ENCODE assay signal across 8 cellular contexts in genomic region chr17:45149669-45150603, GRCh38. TPM values are rescaled to one million over a fixed set of nuclear protein-coding genes. Genes with fewer than 3 reads are reported as not detected.
DNase-seq lines count a peak whose midpoint lies in the region; ATAC-seq and TF ChIP-seq lines count a peak whose summit lies in the region.

No MANE protein-coding gene starts in this region.

- H3K4me1 ChIP-seq in naive thymus-derived CD4-positive, alpha-beta T cell (ENCODE audit: control insufficient read depth in 2 of 2, insufficient read depth in 2 of 2, low read length in 2 of 2), result peaks cover 21 to 27% of the 10 kb centered on the region in 2 donors
- H3K4me1 ChIP-seq in upper lobe of left lung, result peaks cover 35 to 51% (median 37%) of the 10 kb centered on the region in 4 donors

- peaks cover 0 to 13% (median 0%) of the 10 kb centered on the region in 11 donors for H3K9me3 Mint-ChIP-seq in naive thymus-derived CD4-positive, alpha-beta T cell

- peak overlapping the region; percentile 92 to 100 (median 100) for H3K27ac Mint-ChIP-seq in naive thymus-derived CD4-positive, alpha-beta T cell

- peak overlapping the region; percentile 84 for H3K27ac ChIP-seq in naive thymus-derived CD4-positive, alpha-beta T cell (ENCODE audit: low read depth, low read length)
- peak overlapping the region; percentile 94 to 99 (median 98) for H3K27ac ChIP-seq in upper lobe of left lung

- no peak for TF ChIP-seq EP300 in upper lobe of left lung (IDR thresholded peaks at IDR 0.05)

- H3K27me3 Mint-ChIP-seq in naive thymus-derived CD4-positive, alpha-beta T cell, result peaks cover 0 to 7% (median 0%) of the 10 kb centered on the region in 5 donors

- DNase-seq in NCI-H524 (lab: John Stamatoyannopoulos, UW) (peak; percentile 45 to 60), NCI-H524 treated with DMSO at 0.1 percent for 48 hours (lab: John Stamatoyannopoulos, UW) (no peak), NCI-H226 (peak; percentile 39), fibroblast of gingiva (ENCODE audit: low read depth) (peak; percentile 60), upper lobe of left lung (peak; percentile 81 to 90), activated gamma-delta T cell (lab: John Stamatoyannopoulos, UW) (no peak)
- peak; percentile 65 for DNase-seq in activated T-cell treated with anti-CD3 and anti-CD28 coated beads, Interleukin-2, amount 50 U/mL, for 48 hours
- peak in 6 of 9 donors; percentile 32 to 78 (median 40) for DNase-seq in naive thymus-derived CD4-positive, alpha-beta T cell

- no peak for TF ChIP-seq CTCF in upper lobe of left lung (IDR thresholded peaks at IDR 0.05)

- ATAC-seq in naive thymus-derived CD4-positive, alpha-beta T cell, result no peak
- peak; percentile 2 to 12 for ATAC-seq in upper lobe of left lung (ENCODE audit: low FRiP score in 2 of 2)

- H3K9me3 ChIP-seq in naive thymus-derived CD4-positive, alpha-beta T cell (ENCODE audit: control insufficient read depth in 2 of 3, low read length in 3 of 3), result no peaks in the 10 kb centered on the region
- no peaks in the 10 kb centered on the region for H3K9me3 ChIP-seq in upper lobe of left lung

- peaks cover 18 to 61% (median 51%) of the 10 kb centered on the region in 7 donors for H3K4me1 Mint-ChIP-seq in naive thymus-derived CD4-positive, alpha-beta T cell

- POLR2A ChIA-PET in naive thymus-derived CD4-positive, alpha-beta T cell (lab: Charles Lee), result interaction anchor here (0.7 to 10.7 kb wide), 16 partner anchors 11 to 242 kb away, joined by 3 to 516 read pairs (median 10); partner anchors contain the start of genes ACBD4, FMNL1, HEXIM2 and MAP3K14

- no peaks in the 10 kb centered on the region for H3K27me3 ChIP-seq in naive thymus-derived CD4-positive, alpha-beta T cell (ENCODE audit: control insufficient read depth in 2 of 2, insufficient read depth in 2 of 2, low read length in 2 of 2)
- H3K27me3 ChIP-seq in upper lobe of left lung, result no peaks in the 10 kb centered on the region

- WGBS in upper lobe of left lung, 2 donors, result 1 to 3% methylated on average over 24 to 55 of the region's 56 CpGs

- no peak for TF ChIP-seq POLR2A in upper lobe of left lung (IDR thresholded peaks at IDR 0.05)

- H3K4me3 Mint-ChIP-seq in naive thymus-derived CD4-positive, alpha-beta T cell, result peak overlapping the region; percentile 89 to 100 (median 99)

- peaks cover 0 to 15% (median 0%) of the 10 kb centered on the region in 5 donors for H3K36me3 Mint-ChIP-seq in naive thymus-derived CD4-positive, alpha-beta T cell

- intact Hi-C loops in naive thymus-derived CD4-positive, alpha-beta T cell (cut with micrococcal nuclease), result loop anchor here (1.0 to 10.0 kb wide), 7 partner anchors 22 to 1042 kb away; partner anchors contain the start of genes KANSL1 (in 1 of the 2), MAP3K14 (in 1 of the 2) and TMUB2 (in 1 of the 2)

- CTCF ChIA-PET in naive thymus-derived CD4-positive, alpha-beta T cell (lab: Charles Lee), result interaction anchor here (0.9 to 6.3 kb wide), 16 partner anchors 7 to 99 kb away, joined by 3 to 114 read pairs (median 8); partner anchors contain the start of genes ACBD4, HEXIM2 and PLCD3

- H3K36me3 ChIP-seq in naive thymus-derived CD4-positive, alpha-beta T cell (ENCODE audit: control insufficient read depth in 2 of 3, insufficient read depth in 3 of 3, low read length in 3 of 3), result peaks cover 0 to 6% (median 0%) of the 10 kb centered on the region in 3 experiments
- H3K36me3 ChIP-seq in upper lobe of left lung, result no peaks in the 10 kb centered on the region

- peak overlapping the region; percentile 93 for H3K4me3 ChIP-seq in naive thymus-derived CD4-positive, alpha-beta T cell (ENCODE audit: low read length)
- H3K4me3 ChIP-seq in upper lobe of left lung, result peak overlapping the region; percentile 52 to 79 (median 60)

RNA-seq across cellular contexts. Expression of gene HEXIM1, which starts 1.7 kb away (rescaled TPM):
- 10 to 100 TPM; 28.5 to 41.3 (median 37.6) TPM for total RNA-seq in naive thymus-derived CD4-positive, alpha-beta T cell
- polyA plus RNA-seq in naive thymus-derived CD4-positive, alpha-beta T cell, result 1 to 10 TPM; 5.1 to 6.1 TPM
- 10 to 100 TPM; 19.9 to 43.8 (median 32.3) TPM for total RNA-seq in upper lobe of left lung

RNA-seq across cellular contexts. Expression of gene HEXIM2, which starts 11.7 kb away (rescaled TPM):
- 1 to 10 TPM; 2.2 to 8.2 (median 3.4) TPM for total RNA-seq in naive thymus-derived CD4-positive, alpha-beta T cell
- 1 to 10 TPM; 2.4 to 3.2 TPM for polyA plus RNA-seq in naive thymus-derived CD4-positive, alpha-beta T cell
- 10 to 100 TPM in 2 of 6 donors, 1 to 10 TPM in 4; 4.1 to 14.7 (median 9.3) TPM for total RNA-seq in upper lobe of left lung

RNA-seq across cellular contexts. Expression of gene ACBD4, which starts 14.4 kb away (rescaled TPM):
- 10 to 100 TPM; 17.9 to 59.5 (median 31.3) TPM for total RNA-seq in naive thymus-derived CD4-positive, alpha-beta T cell
- polyA plus RNA-seq in naive thymus-derived CD4-positive, alpha-beta T cell, result 10 to 100 TPM; 12.3 to 13.9 TPM
- total RNA-seq in upper lobe of left lung, result 10 to 100 TPM in 5 of 6 donors, 1 to 10 TPM in 1; 9.7 to 68.1 (median 23.4) TPM

RNA-seq across cellular contexts. Expression of gene PLCD3, which starts 17.6 kb away (rescaled TPM):
- 1 to 10 TPM; 2.0 to 5.1 (median 3.2) TPM for total RNA-seq in naive thymus-derived CD4-positive, alpha-beta T cell
- polyA plus RNA-seq in naive thymus-derived CD4-positive, alpha-beta T cell, result under 1 TPM in 1 of 2 donors, not detected in 1; 0.21 TPM
- total RNA-seq in upper lobe of left lung, result 10 to 100 TPM; 24.2 to 65.6 (median 50.6) TPM

Comparison
In these comparisons a context has a peak if more than half of its experiments do, and no peak if none do; other contexts are left out.
1. DNase-seq: peak in NCI-H524 (2 of 2), NCI-H226 (single experiment), activated T-cell treated with anti-CD3 and anti-CD28 coated beads, Interleukin-2, amount 50 U/mL, for 48 hours (2 of 2), fibroblast of gingiva (single experiment), naive thymus-derived CD4-positive, alpha-beta T cell (6 of 9) and upper lobe of left lung (2 of 2); none in NCI-H524 treated with DMSO at 0.1 percent for 48 hours (single experiment) and activated gamma-delta T cell (single experiment).